Comparison of ENCODE assay signal across 1 cellular context in genomic region chr6:35511183-35511941, GRCh38.
TF ChIP-seq lines count a peak whose summit lies in the region.

No MANE protein-coding gene starts in this region.

TF ChIP-seq in endothelial cell of umbilical vein, 7 proteins besides CTCF, POLR2A, EP300 and RAD21:
- TF ChIP-seq JUN (IDR thresholded peaks at IDR 0.05; ENCODE audit: borderline replicate concordance, insufficient read depth, insufficient read length, low read depth) (no peak), FOS (IDR thresholded peaks at IDR 0.05; ENCODE audit: borderline replicate concordance, insufficient read depth, low read length) (no peak), EZH2 (IDR thresholded peaks at IDR 0.05; ENCODE audit: borderline replicate concordance, low read depth, low read length, severe bottlenecking) (peak; percentile 22)
